10 cellular contexts compared by ENCODE assay signal in genomic region chr1:53295295-53295694, GRCh38. TPM values are rescaled to one million over a fixed set of nuclear protein-coding genes. Genes with fewer than 3 reads are reported as not detected.
DNase-seq lines count a peak whose midpoint lies in the region; ATAC-seq, FAIRE-seq and TF ChIP-seq lines count a peak whose summit lies in the region.
"Had no signal": no experiment of that assay in that cellular context is flagged by ENCODE, and none has a peak within 500 bp of the region (broad histone marks: within the 10 kb centered on the region; RNA-seq: fewer than 3 reads in every experiment).

No MANE protein-coding gene starts in this region.

- no peaks in the 10 kb centered on the region for H3K9me3 Mint-ChIP-seq in activated CD4-positive, alpha-beta T cell treated with anti-CD3 and anti-CD28 coated beads, Interleukin-2, amount 10 ng/mL, durations not matched to agents 7 days and 5 days
- H3K9me3 Mint-ChIP-seq in activated T-helper 17 cell treated with anti-CD3 and anti-CD28 coated beads, Interleukin-2, amount 50 U/mL, for 72 hours, result no peaks in the 10 kb centered on the region

- H3K4me3 ChIP-seq in fibroblast of the aortic adventitia (ENCODE audit: low read depth, low read length), result no peak overlapping the region
- H3K4me3 ChIP-seq in thoracic aorta, result no peak overlapping the region

- no peak overlapping the region for H3K4me3 Mint-ChIP-seq in activated CD4-positive, alpha-beta T cell treated with anti-CD3 and anti-CD28 coated beads, Interleukin-2, amount 10 ng/mL, durations not matched to agents 7 days and 5 days
- H3K4me3 Mint-ChIP-seq in activated T-helper 17 cell treated with anti-CD3 and anti-CD28 coated beads, Interleukin-2, amount 50 U/mL, for 72 hours, result peak overlapping the region; percentile 79

- no peak for TF ChIP-seq CTCF in fibroblast of the aortic adventitia (IDR thresholded peaks at IDR 0.05; ENCODE audit: insufficient read depth, low read length)
- TF ChIP-seq CTCF in thoracic aorta (IDR thresholded peaks at IDR 0.05), result no peak

- H3K4me1 ChIP-seq in thoracic aorta (ENCODE audit: control insufficient read depth in 1 of 2, low read depth in 2 of 2), result peaks cover 45 to 51% of the 10 kb centered on the region in 2 donors

- H3K36me3 ChIP-seq in thoracic aorta, result no peaks in the 10 kb centered on the region

- CTCF ChIA-PET in activated CD4-positive, alpha-beta T cell treated with anti-CD3 and anti-CD28 coated beads, Interleukin-2, amount 10 ng/mL, durations not matched to agents 7 days and 5 days (lab: Charles Lee), result interaction anchor here (1.7 kb wide), 2 partner anchors 9 to 17 kb away, joined by 4 to 6 read pairs; no protein-coding TSS in a partner anchor

- no peaks in the 10 kb centered on the region for H3K27me3 ChIP-seq in thoracic aorta (replicated peaks; ENCODE audit: insufficient read depth)

- H3K9me3 ChIP-seq in thoracic aorta, result no peaks in the 10 kb centered on the region

- no peak for DNase-seq in activated CD4-positive, alpha-beta T cell treated with anti-CD3 and anti-CD28 coated beads, Interleukin-2, amount 10 ng/mL, durations not matched to agents 7 days and 5 days
- no peak for DNase-seq in activated CD4-positive, alpha-beta T cell treated with anti-CD3 and anti-CD28 coated beads, Interleukin-2, amount 50 U/mL, for 1 hour
- peak; percentile 35 for DNase-seq in fibroblast of the aortic adventitia (ENCODE audit: low read depth)
- no peak for DNase-seq in thoracic aorta (ENCODE audit: low spot score)
- DNase-seq in GM19239 (ENCODE audit: insufficient read length, low spot score), result no peak
- DNase-seq in middle frontal gyrus (ENCODE audit: extremely low spot score, low spot score), result no peak
- DNase-seq: NCI-H1417 treated with DMSO at 0.1 percent for 48 hours had no signal

- ATAC-seq in activated T-helper 17 cell treated with anti-CD3 and anti-CD28 coated beads, Interleukin-2, amount 50 U/mL, for 72 hours (replicated peaks), result no peak
- ATAC-seq in thoracic aorta (ENCODE audit: insufficient number of reproducible peaks, low FRiP score, low read depth), result no peak
- ATAC-seq in HG02588 (IDR thresholded peaks at IDR 0.05; ENCODE audit: unreplicated experiment), result no peak
- ATAC-seq: Panc1 had no signal

- peaks cover 45% of the 10 kb centered on the region for H3K4me1 Mint-ChIP-seq in activated CD4-positive, alpha-beta T cell treated with anti-CD3 and anti-CD28 coated beads, Interleukin-2, amount 10 ng/mL, durations not matched to agents 7 days and 5 days
- H3K4me1 Mint-ChIP-seq in activated T-helper 17 cell treated with anti-CD3 and anti-CD28 coated beads, Interleukin-2, amount 50 U/mL, for 72 hours, result peaks cover 20% of the 10 kb centered on the region

- FAIRE-seq in GM19239 (lab: Jason Lieb, UNC), result no peak

- POLR2A ChIA-PET in activated CD4-positive, alpha-beta T cell treated with anti-CD3 and anti-CD28 coated beads, Interleukin-2, amount 10 ng/mL, durations not matched to agents 7 days and 5 days (lab: Charles Lee), result no interaction called here

- peak overlapping the region; percentile 70 for H3K27ac Mint-ChIP-seq in activated CD4-positive, alpha-beta T cell treated with anti-CD3 and anti-CD28 coated beads, Interleukin-2, amount 10 ng/mL, durations not matched to agents 7 days and 5 days
- H3K27ac Mint-ChIP-seq in activated T-helper 17 cell treated with anti-CD3 and anti-CD28 coated beads, Interleukin-2, amount 50 U/mL, for 72 hours, result peak overlapping the region; percentile 94

- H3K27me3 Mint-ChIP-seq in activated CD4-positive, alpha-beta T cell treated with anti-CD3 and anti-CD28 coated beads, Interleukin-2, amount 10 ng/mL, durations not matched to agents 7 days and 5 days, result no peaks in the 10 kb centered on the region
- no peaks in the 10 kb centered on the region for H3K27me3 Mint-ChIP-seq in activated T-helper 17 cell treated with anti-CD3 and anti-CD28 coated beads, Interleukin-2, amount 50 U/mL, for 72 hours

- H3K27ac ChIP-seq in thoracic aorta, result peak overlapping the region; percentile 80 to 81

- peaks cover 3% of the 10 kb centered on the region for H3K36me3 Mint-ChIP-seq in activated CD4-positive, alpha-beta T cell treated with anti-CD3 and anti-CD28 coated beads, Interleukin-2, amount 10 ng/mL, durations not matched to agents 7 days and 5 days (ENCODE audit: low read depth)
- peaks cover 14% of the 10 kb centered on the region for H3K36me3 Mint-ChIP-seq in activated T-helper 17 cell treated with anti-CD3 and anti-CD28 coated beads, Interleukin-2, amount 50 U/mL, for 72 hours (ENCODE audit: low read depth)

RNA-seq across cellular contexts. Expression of gene LRP8, which starts 32.6 kb away (rescaled TPM):
- 10 to 100 TPM; 51.8 to 56.6 TPM for total RNA-seq in activated CD4-positive, alpha-beta T cell treated with anti-CD3 and anti-CD28 coated beads, Interleukin-2, amount 10 ng/mL, durations not matched to agents 7 days and 5 days
- 10 to 100 TPM; 36.0 to 68.1 TPM for total RNA-seq in activated T-helper 17 cell treated with anti-CD3 and anti-CD28 coated beads, Interleukin-2, amount 50 U/mL, for 72 hours
- total RNA-seq in fibroblast of the aortic adventitia (ENCODE audit: low replicate concordance), result 8.6 and 13.6 TPM in 2 replicates
- 10 to 100 TPM; 14.1 to 24.1 TPM for total RNA-seq in thoracic aorta

RNA-seq across cellular contexts. Expression of gene MAGOH, which starts 57.0 kb away (rescaled TPM):
- total RNA-seq in activated CD4-positive, alpha-beta T cell treated with anti-CD3 and anti-CD28 coated beads, Interleukin-2, amount 10 ng/mL, durations not matched to agents 7 days and 5 days, result 10 to 100 TPM; 73.3 to 74.1 TPM
- 10 to 100 TPM; 49.6 to 83.9 TPM for total RNA-seq in activated T-helper 17 cell treated with anti-CD3 and anti-CD28 coated beads, Interleukin-2, amount 50 U/mL, for 72 hours
- total RNA-seq in fibroblast of the aortic adventitia (ENCODE audit: low replicate concordance), result 3.8 and 24.2 TPM in 2 replicates
- total RNA-seq in thoracic aorta, result 10 to 100 TPM in 1 of 2 donors, 1 to 10 TPM in 1; 9.5 to 21.8 TPM
